Comparison of ENCODE assay signal across 3 cellular contexts in genomic region chr5:166270712-166271111, GRCh38.
"Had no signal": no experiment of that assay in that cellular context is flagged by ENCODE, and none has a peak within 500 bp of the region (broad histone marks: within the 10 kb centered on the region; RNA-seq: fewer than 3 reads in every experiment).

No MANE protein-coding gene starts in this region.

- H3K4me3 ChIP-seq: GM12878 had no signal

- ATAC-seq: GM12878 had no signal

- DNase-seq: GDM1, GF-D8 had no signal
